8 cellular contexts compared by ENCODE assay signal in genomic region chr2:85354286-85355072, GRCh38. TPM values are rescaled to one million over a fixed set of nuclear protein-coding genes. Genes with fewer than 3 reads are reported as not detected.
DNase-seq lines count a peak whose midpoint lies in the region; ATAC-seq and TF ChIP-seq lines count a peak whose summit lies in the region.

TSS of gene ELMOD3 (plus strand) at chr2:85354769. CDS start at chr2:85357199, 2,430 bp downstream.
TSS of gene RETSAT (minus strand) at chr2:85354528. CDS start at chr2:85354507, 21 bp downstream.

- no peaks in the 10 kb centered on the region for H3K27me3 Mint-ChIP-seq in activated B cell treated with CpG ODN at 0.5 μM for 24 hours
- peaks cover 5 to 10% (median 8%) of the 10 kb centered on the region in 3 donors for H3K27me3 Mint-ChIP-seq in immature natural killer cell (ENCODE audit: low read depth in 3 of 3)

- DNase-seq in AG08395 (ENCODE audit: low spot score) (peak; percentile 99), NCI-H345 (lab: John Stamatoyannopoulos, UW) (peak; percentile 98), activated B cell treated with CpG ODN at 0.5 μM for 24 hours (peak; percentile 84), caudate nucleus (lab: John Stamatoyannopoulos, UW) (peak; percentile 68 to 99 (median 94)), immature natural killer cell (peak; percentile 98), smooth muscle cell of the brain vasculature (ENCODE audit: low read depth, low spot score) (peak; percentile 98)

- peak; percentile 99 for TF ChIP-seq POLR2A in GM18951 (IDR thresholded peaks at IDR 0.05; ENCODE audit: extremely low read depth, insufficient read depth, insufficient read length)

- H3K27ac Mint-ChIP-seq in activated B cell treated with CpG ODN at 0.5 μM for 24 hours (peak within 1 kb of the TSS; percentile 99), immature natural killer cell (peak within 1 kb of the TSS; percentile 97 to 100 (median 99))

- H3K4me3 Mint-ChIP-seq in activated B cell treated with CpG ODN at 0.5 μM for 24 hours: peak within 1 kb of the TSS; percentile 100
- peak within 1 kb of the TSS; percentile 98 to 100 (median 100) for H3K4me3 Mint-ChIP-seq in immature natural killer cell

- H3K4me1 Mint-ChIP-seq in activated B cell treated with CpG ODN at 0.5 μM for 24 hours: peaks cover 48% of the 10 kb centered on the region
- peaks cover 50 to 66% of the 10 kb centered on the region in 2 donors for H3K4me1 Mint-ChIP-seq in immature natural killer cell

- peak within 1 kb of the TSS; percentile 87 for H3K27ac ChIP-seq in caudate nucleus (ENCODE audit: low read depth, low read length)

- H3K9me3 Mint-ChIP-seq in activated B cell treated with CpG ODN at 0.5 μM for 24 hours: no peaks in the 10 kb centered on the region
- no peaks in the 10 kb centered on the region for H3K9me3 Mint-ChIP-seq in immature natural killer cell

- CTCF ChIA-PET in activated B cell treated with CpG ODN at 0.5 μM for 24 hours (lab: Charles Lee): interaction anchor here (0.9 to 1.4 kb wide), 6 partner anchors 38 to 351 kb away, joined by 3 to 6 read pairs (median 4); partner anchors contain the start of gene SH2D6

- peak; percentile 95 for ATAC-seq in HG03196 (IDR thresholded peaks at IDR 0.05; ENCODE audit: unreplicated experiment)
- peak; percentile 99 for ATAC-seq in activated B cell treated with CpG ODN at 0.5 μM for 24 hours (ENCODE audit: low read depth)

- no peak for TF ChIP-seq CTCF in activated B cell treated with CpG ODN at 0.5 μM for 24 hours (IDR thresholded peaks at IDR 0.05)

- in situ Hi-C loops in GM18951 (cut with MboI; ENCODE audit: low sequenced_read_pairs, unreplicated experiment): no loop called here

- intact Hi-C loops in activated B cell treated with CpG ODN at 0.5 μM for 24 hours (cut with micrococcal nuclease): loop anchor here (1.0 to 5.0 kb wide), 10 partner anchors 26 to 1088 kb away; partner anchors contain the start of genes CAPG, GGCX, KDM3A and MAT2A

- POLR2A ChIA-PET in activated B cell treated with CpG ODN at 0.5 μM for 24 hours (lab: Charles Lee): interaction anchor here (0.5 to 4.2 kb wide), 29 partner anchors 9 to 262 kb away, joined by 3 to 93 read pairs (median 6); partner anchors contain the start of genes C2orf68, GGCX, MAT2A and RNF181

- H3K36me3 Mint-ChIP-seq in activated B cell treated with CpG ODN at 0.5 μM for 24 hours (ENCODE audit: low read depth) (peaks cover 49% of the 10 kb centered on the region), immature natural killer cell (peaks cover 18 to 32% (median 27%) of the 10 kb centered on the region in 3 donors)

RNA-seq across cellular contexts. Expression of gene ELMOD3, which starts in this region (rescaled TPM):
- 19.2 and 25.4 TPM in 2 replicates for total RNA-seq in activated B cell treated with CpG ODN at 0.5 μM for 24 hours
- 10 to 100 TPM; 10.9 to 17.7 (median 14.0) TPM for polyA plus RNA-seq in immature natural killer cell

RNA-seq across cellular contexts. Expression of gene RETSAT, which starts in this region (rescaled TPM):
- total RNA-seq in activated B cell treated with CpG ODN at 0.5 μM for 24 hours: 16.9 and 17.1 TPM in 2 replicates
- 10 to 100 TPM; 13.7 to 28.1 (median 23.4) TPM for polyA plus RNA-seq in immature natural killer cell

Comparison
In these comparisons a context has a peak if more than half of its experiments do, and no peak if none do; other contexts are left out.
1. Peak in every context shown above with its lines: DNase-seq, ATAC-seq and H3K27ac ChIP-seq.